ENCODE assay signal across 2 cellular contexts in the genomic region with DNA sequence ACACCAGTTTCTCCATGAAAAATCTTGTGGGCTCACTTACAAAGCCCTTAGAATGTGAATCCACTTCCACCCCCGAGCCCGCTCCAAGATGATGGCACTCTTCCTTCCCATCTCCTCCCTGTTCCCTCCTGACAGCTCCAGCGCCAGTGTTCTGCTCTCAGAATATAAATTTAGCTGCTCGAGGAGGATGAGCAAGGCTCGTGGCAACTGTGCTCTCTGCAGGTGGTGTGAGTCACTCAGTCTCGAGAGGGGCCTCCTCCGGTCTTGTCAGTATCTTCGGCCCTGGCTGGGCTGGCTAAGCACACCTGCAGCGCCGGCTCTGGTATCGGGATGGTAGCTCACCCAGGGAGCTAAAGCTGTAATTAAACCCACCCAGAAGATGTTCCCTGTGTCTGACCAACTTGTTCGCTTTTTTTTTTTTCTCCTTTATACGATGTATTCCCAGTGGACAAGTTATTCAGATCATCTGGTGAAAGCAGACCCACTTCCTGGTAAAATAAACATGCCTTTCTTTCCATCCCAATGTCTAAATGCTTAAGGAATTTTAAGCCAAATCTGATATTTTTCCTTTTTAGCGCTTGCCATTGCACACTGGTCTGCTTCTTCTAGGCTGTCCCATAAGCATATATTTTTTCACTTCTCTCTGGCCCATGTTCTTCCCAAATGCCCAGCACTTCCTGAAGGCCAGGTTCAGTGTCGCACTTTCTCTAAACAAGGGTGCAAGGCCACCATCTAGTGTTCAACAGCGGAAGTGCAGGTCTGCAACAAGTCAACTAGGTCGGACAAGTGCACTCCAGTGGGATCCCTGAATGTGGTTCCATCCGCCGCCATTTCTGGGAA.
TF ChIP-seq lines count a peak whose summit lies in the region.

No MANE protein-coding gene starts in this region.

TF ChIP-seq in HEK293, 187 proteins besides CTCF, POLR2A, EP300 and RAD21:
- TF ChIP-seq ZIC2 (tag by site-specific recombination; IDR thresholded peaks at IDR 0.05): peak; percentile 78
- peak; percentile 69 for TF ChIP-seq ZNF654 (tag by site-specific recombination; IDR thresholded peaks at IDR 0.05; ENCODE audit: low read depth)
- TF ChIP-seq ZFP69B (tag by site-specific recombination; IDR thresholded peaks at IDR 0.05): no peak
- TF ChIP-seq, protein P1, sequence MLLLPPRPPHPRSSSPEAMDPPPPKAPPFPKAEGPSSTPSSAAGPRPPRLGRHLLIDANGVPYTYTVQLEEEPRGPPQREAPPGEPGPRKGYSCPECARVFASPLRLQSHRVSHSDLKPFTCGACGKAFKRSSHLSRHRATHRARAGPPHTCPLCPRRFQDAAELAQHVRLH (tag by site-specific recombination; IDR thresholded peaks at IDR 0.05): no peak
- TF ChIP-seq ZNF560 (tag by site-specific recombination; IDR thresholded peaks at IDR 0.05; ENCODE audit: borderline replicate concordance): no peak
- TF ChIP-seq GLIS2 (tag by site-specific recombination; IDR thresholded peaks at IDR 0.05): peak; percentile 16; the same call in 1 of the 2 replicates
- 0 out of 2 replicates have a peak, but pooled peaks have one; percentile 19 for TF ChIP-seq ZNF600 (tag by site-specific recombination; IDR thresholded peaks at IDR 0.05)
- TF ChIP-seq OSR2 (tag by site-specific recombination; IDR thresholded peaks at IDR 0.05): no peak
- 0 out of 2 replicates have a peak, but pooled peaks have one; percentile 44 for TF ChIP-seq ZNF366 (tag by site-specific recombination; conservative IDR thresholded peaks at IDR 0.05)
- peak; percentile 60 for TF ChIP-seq SP7 (tag by site-specific recombination; IDR thresholded peaks at IDR 0.05)
- no peak for TF ChIP-seq BCL11A (tag by site-specific recombination; IDR thresholded peaks at IDR 0.05; ENCODE audit: low read depth)
- TF ChIP-seq, protein P2, sequence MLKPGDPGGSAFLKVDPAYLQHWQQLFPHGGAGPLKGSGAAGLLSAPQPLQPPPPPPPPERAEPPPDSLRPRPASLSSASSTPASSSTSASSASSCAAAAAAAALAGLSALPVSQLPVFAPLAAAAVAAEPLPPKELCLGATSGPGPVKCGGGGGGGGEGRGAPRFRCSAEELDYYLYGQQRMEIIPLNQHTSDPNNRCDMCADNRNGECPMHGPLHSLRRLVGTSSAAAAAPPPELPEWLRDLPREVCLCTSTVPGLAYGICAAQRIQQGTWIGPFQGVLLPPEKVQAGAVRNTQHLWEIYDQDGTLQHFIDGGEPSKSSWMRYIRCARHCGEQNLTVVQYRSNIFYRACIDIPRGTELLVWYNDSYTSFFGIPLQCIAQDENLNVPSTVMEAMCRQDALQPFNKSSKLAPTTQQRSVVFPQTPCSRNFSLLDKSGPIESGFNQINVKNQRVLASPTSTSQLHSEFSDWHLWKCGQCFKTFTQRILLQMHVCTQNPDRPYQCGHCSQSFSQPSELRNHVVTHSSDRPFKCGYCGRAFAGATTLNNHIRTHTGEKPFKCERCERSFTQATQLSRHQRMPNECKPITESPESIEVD (tag by site-specific recombination; IDR thresholded peaks at IDR 0.05): no peak
- TF ChIP-seq, protein P3, sequence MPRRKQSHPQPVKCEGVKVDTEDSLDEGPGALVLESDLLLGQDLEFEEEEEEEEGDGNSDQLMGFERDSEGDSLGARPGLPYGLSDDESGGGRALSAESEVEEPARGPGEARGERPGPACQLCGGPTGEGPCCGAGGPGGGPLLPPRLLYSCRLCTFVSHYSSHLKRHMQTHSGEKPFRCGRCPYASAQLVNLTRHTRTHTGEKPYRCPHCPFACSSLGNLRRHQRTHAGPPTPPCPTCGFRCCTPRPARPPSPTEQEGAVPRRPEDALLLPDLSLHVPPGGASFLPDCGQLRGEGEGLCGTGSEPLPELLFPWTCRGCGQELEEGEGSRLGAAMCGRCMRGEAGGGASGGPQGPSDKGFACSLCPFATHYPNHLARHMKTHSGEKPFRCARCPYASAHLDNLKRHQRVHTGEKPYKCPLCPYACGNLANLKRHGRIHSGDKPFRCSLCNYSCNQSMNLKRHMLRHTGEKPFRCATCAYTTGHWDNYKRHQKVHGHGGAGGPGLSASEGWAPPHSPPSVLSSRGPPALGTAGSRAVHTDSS (tag by site-specific recombination; IDR thresholded peaks at IDR 0.05): no peak
- TF ChIP-seq EGR2 (tag by site-specific recombination; IDR thresholded peaks at IDR 0.05; ENCODE audit: low read depth): no peak
- TF ChIP-seq ZBTB7A (tag by site-specific recombination; IDR thresholded peaks at IDR 0.05; ENCODE audit: low read depth): no peak
- TF ChIP-seq GLIS1 (tag by site-specific recombination; IDR thresholded peaks at IDR 0.05): peak; percentile 76
- TF ChIP-seq IKZF3 (tag by site-specific recombination; IDR thresholded peaks at IDR 0.05): 0 out of 2 replicates have a peak, but pooled peaks have one; percentile 14
- TF ChIP-seq ZNF660 (tag by site-specific recombination; IDR thresholded peaks at IDR 0.05): 0 out of 2 replicates have a peak, but pooled peaks have one; percentile 47
- TF ChIP-seq SCRT1 (tag by site-specific recombination; IDR thresholded peaks at IDR 0.05; ENCODE audit: borderline replicate concordance): peak; percentile 72; the same call in 1 of the 2 replicates
- no peak for TF ChIP-seq KLF16 (tag by site-specific recombination; IDR thresholded peaks at IDR 0.05)
- TF ChIP-seq ZNF514 (tag by site-specific recombination; IDR thresholded peaks at IDR 0.05): no peak
- TF ChIP-seq ZNF335 (tag by site-specific recombination; conservative IDR thresholded peaks at IDR 0.05): peak; percentile 82
- TF ChIP-seq SCRT2 (tag by site-specific recombination; IDR thresholded peaks at IDR 0.05): peak; percentile 99
- no peak for TF ChIP-seq ZFHX2 (tag by site-specific recombination; conservative IDR thresholded peaks at IDR 0.05)
- TF ChIP-seq ZNF585B (tag by site-specific recombination; IDR thresholded peaks at IDR 0.05): no peak

TF ChIP-seq in H1, 55 proteins besides CTCF, POLR2A, EP300 and RAD21:
- TF ChIP-seq ZNF274 (IDR thresholded peaks at IDR 0.05; ENCODE audit: borderline replicate concordance, extremely low read depth, low read length) (no peak), GABPA (IDR thresholded peaks at IDR 0.05; ENCODE audit: borderline replicate concordance, insufficient read depth, low read length) (no peak), YY1 (IDR thresholded peaks at IDR 0.05; ENCODE audit: low read depth, low read length) (peak; percentile 73; the same call in 1 of the 2 replicates), SAP30 (IDR thresholded peaks at IDR 0.05; ENCODE audit: insufficient read depth, insufficient replicate concordance, low read length) (no peak), NRF1 (IDR thresholded peaks at IDR 0.05; ENCODE audit: low read depth, low read length) (no peak), JUND (IDR thresholded peaks at IDR 0.05; ENCODE audit: low read length) (peak; percentile 67; the same call in 1 of the 2 replicates)
- TF ChIP-seq, protein P4, sequence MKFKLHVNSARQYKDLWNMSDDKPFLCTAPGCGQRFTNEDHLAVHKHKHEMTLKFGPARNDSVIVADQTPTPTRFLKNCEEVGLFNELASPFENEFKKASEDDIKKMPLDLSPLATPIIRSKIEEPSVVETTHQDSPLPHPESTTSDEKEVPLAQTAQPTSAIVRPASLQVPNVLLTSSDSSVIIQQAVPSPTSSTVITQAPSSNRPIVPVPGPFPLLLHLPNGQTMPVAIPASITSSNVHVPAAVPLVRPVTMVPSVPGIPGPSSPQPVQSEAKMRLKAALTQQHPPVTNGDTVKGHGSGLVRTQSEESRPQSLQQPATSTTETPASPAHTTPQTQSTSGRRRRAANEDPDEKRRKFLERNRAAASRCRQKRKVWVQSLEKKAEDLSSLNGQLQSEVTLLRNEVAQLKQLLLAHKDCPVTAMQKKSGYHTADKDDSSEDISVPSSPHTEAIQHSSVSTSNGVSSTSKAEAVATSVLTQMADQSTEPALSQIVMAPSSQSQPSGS (IDR thresholded peaks at IDR 0.05; ENCODE audit: low read length): no peak
- TF ChIP-seq, protein P5, sequence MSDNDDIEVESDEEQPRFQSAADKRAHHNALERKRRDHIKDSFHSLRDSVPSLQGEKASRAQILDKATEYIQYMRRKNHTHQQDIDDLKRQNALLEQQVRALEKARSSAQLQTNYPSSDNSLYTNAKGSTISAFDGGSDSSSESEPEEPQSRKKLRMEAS (IDR thresholded peaks at IDR 0.05): peak; percentile 25; the same call in 1 of the 2 replicates
